Comparison of ENCODE assay signal across 25 cellular contexts in the genomic region with DNA sequence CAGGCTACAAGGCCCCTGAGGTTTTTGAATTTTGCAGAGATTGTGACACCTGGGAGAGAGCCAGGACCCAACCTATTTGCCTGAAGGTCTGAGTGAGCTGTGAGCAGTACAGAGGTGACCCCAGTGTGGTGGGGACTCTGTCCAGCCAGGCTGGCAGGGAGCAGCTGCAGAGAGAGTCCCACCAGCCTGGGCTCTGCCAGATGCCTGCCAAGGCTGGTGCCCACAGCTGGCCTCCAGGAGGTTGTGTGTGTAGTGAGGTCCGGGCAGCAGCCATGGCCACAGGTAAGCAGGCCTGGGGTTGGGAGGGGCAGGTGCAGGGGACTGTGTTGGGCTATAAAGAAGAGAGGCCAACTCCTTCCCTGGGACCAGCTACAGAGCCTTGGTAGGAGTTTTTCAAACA.
DNase-seq lines count a peak whose midpoint lies in the region; ATAC-seq lines count a peak whose summit lies in the region.
"Had no signal": no experiment of that assay in that cellular context is flagged by ENCODE, and none has a peak within 500 bp of the region (broad histone marks: within the 10 kb centered on the region; RNA-seq: fewer than 3 reads in every experiment).

No MANE protein-coding gene starts in this region.

- no peak overlapping the region for H2BK5ac ChIP-seq in neuronal stem cell (ENCODE audit: low read length)

- no peak overlapping the region for H2AK5ac ChIP-seq in neuronal stem cell (ENCODE audit: low read depth, low read length)

- no peak overlapping the region for H3K14ac ChIP-seq in neuronal stem cell (ENCODE audit: low read length)

- no peaks in the 10 kb centered on the region for H3K27me3 ChIP-seq in neuronal stem cell (ENCODE audit: control insufficient read depth in 3 of 3, insufficient read depth in 3 of 3, low read depth in 1 of 3, low read length in 3 of 3)
- H3K27me3 ChIP-seq: breast epithelium, pancreas, upper lobe of left lung had no signal

- no peak overlapping the region for H3K23ac ChIP-seq in neuronal stem cell (ENCODE audit: low read depth, low read length, poor library complexity)

- H3K9me3 Mint-ChIP-seq in stimulated activated naive CD8-positive, alpha-beta T cell treated with anti-CD3 and anti-CD28 coated beads, Interleukin-15, amount 100 ng/mL, for 72 hours = no peaks in the 10 kb centered on the region
- no peaks in the 10 kb centered on the region for H3K9me3 Mint-ChIP-seq in central memory CD8-positive, alpha-beta T cell
- H3K9me3 Mint-ChIP-seq: activated B cell treated with CpG ODN at 0.5 μM for 24 hours, naive B cell had no signal

- no peak overlapping the region for H2BK15ac ChIP-seq in neuronal stem cell (ENCODE audit: low read length)

- no peak overlapping the region for H2BK12ac ChIP-seq in neuronal stem cell (ENCODE audit: low read length)

- H4K8ac ChIP-seq in neuronal stem cell (ENCODE audit: low read depth, low read length) = no peak overlapping the region

- H3K27ac ChIP-seq in neuronal stem cell (replicated peaks; ENCODE audit: low read length) = no peak overlapping the region
- H3K27ac ChIP-seq: epithelial cell of prostate, pancreas had no signal

- no peak overlapping the region for H2BK120ac ChIP-seq in neuronal stem cell (ENCODE audit: low read depth, low read length)

- H3K4me3 Mint-ChIP-seq in stimulated activated naive CD8-positive, alpha-beta T cell treated with anti-CD3 and anti-CD28 coated beads, Interleukin-15, amount 100 ng/mL, for 72 hours = no peak overlapping the region
- no peak overlapping the region for H3K4me3 Mint-ChIP-seq in central memory CD8-positive, alpha-beta T cell
- H3K4me3 Mint-ChIP-seq: activated B cell treated with CpG ODN at 0.5 μM for 24 hours, naive B cell had no signal

- H3K18ac ChIP-seq in neuronal stem cell (ENCODE audit: low read length) = peak overlapping the region; percentile 76

- H3K36me3 ChIP-seq in neuronal stem cell (replicated peaks in 1 of 2; ENCODE audit: control insufficient read depth in 2 of 2, insufficient read depth in 2 of 2, low read length in 2 of 2) = peaks cover 8% of the 10 kb centered on the region in 2 donors
- H3K36me3 ChIP-seq: breast epithelium had no signal

- H3K4me1 Mint-ChIP-seq in stimulated activated naive CD8-positive, alpha-beta T cell treated with anti-CD3 and anti-CD28 coated beads, Interleukin-15, amount 100 ng/mL, for 72 hours = peaks cover 29% of the 10 kb centered on the region
- H3K4me1 Mint-ChIP-seq in central memory CD8-positive, alpha-beta T cell = peaks cover 23% of the 10 kb centered on the region

- no peaks in the 10 kb centered on the region for H3K27me3 Mint-ChIP-seq in stimulated activated naive CD8-positive, alpha-beta T cell treated with anti-CD3 and anti-CD28 coated beads, Interleukin-15, amount 100 ng/mL, for 72 hours
- H3K27me3 Mint-ChIP-seq in central memory CD8-positive, alpha-beta T cell = no peaks in the 10 kb centered on the region
- H3K27me3 Mint-ChIP-seq: activated B cell treated with CpG ODN at 0.5 μM for 24 hours, naive B cell had no signal

- no peaks in the 10 kb centered on the region for H3K9me3 ChIP-seq in neuronal stem cell (replicated peaks in 1 of 2; ENCODE audit: control insufficient read depth in 2 of 2, insufficient read depth in 1 of 2, low read depth in 1 of 2, low read length in 2 of 2)
- H3K9me3 ChIP-seq: breast epithelium, pancreas, SK-N-SH, upper lobe of left lung had no signal

- no CpG with 5 or more reads among the region's 1 CpG for WGBS in neuronal stem cell (ENCODE audit: extremely low coverage in 2 of 2, insufficient read length in 2 of 2, insufficient replicate concordance in 1 of 2), 2 donors

- peaks cover 3% of the 10 kb centered on the region for H3K36me3 Mint-ChIP-seq in central memory CD8-positive, alpha-beta T cell (ENCODE audit: insufficient read depth)
- H3K36me3 Mint-ChIP-seq: naive B cell had no signal

- peak overlapping the region; percentile 50 to 91 for H3K27ac Mint-ChIP-seq in stimulated activated naive CD8-positive, alpha-beta T cell treated with anti-CD3 and anti-CD28 coated beads, Interleukin-15, amount 100 ng/mL, for 72 hours
- H3K27ac Mint-ChIP-seq in central memory CD8-positive, alpha-beta T cell (ENCODE audit: low read depth) = peak overlapping the region; percentile 79
- H3K27ac Mint-ChIP-seq: activated B cell treated with CpG ODN at 0.5 μM for 24 hours had no signal

- H3K4ac ChIP-seq in neuronal stem cell (ENCODE audit: low read length) = no peak overlapping the region

- H3K4me1 ChIP-seq in neuronal stem cell (ENCODE audit: control insufficient read depth in 2 of 2, insufficient read depth in 1 of 2, low read depth in 1 of 2, low read length in 2 of 2) = peaks cover 0 to 2% of the 10 kb centered on the region in 2 donors
- H3K4me1 ChIP-seq: breast epithelium, pancreas had no signal

- H4K91ac ChIP-seq in neuronal stem cell (ENCODE audit: low read depth, low read length, poor library complexity) = no peak overlapping the region

- no peak overlapping the region for H3K9ac ChIP-seq in neuronal stem cell (ENCODE audit: low read depth, low read length, poor library complexity)
- H3K9ac ChIP-seq: SK-N-SH had no signal

- no peak overlapping the region for H3K4me2 ChIP-seq in neuronal stem cell (ENCODE audit: insufficient read depth, low read length, poor library complexity, severe bottlenecking)
- H3K4me2 ChIP-seq: SK-N-SH had no signal

- no peak overlapping the region for H2AFZ ChIP-seq in neuronal stem cell (ENCODE audit: low read length)

- DNase-seq in stimulated activated naive CD8-positive, alpha-beta T cell treated with anti-CD3 and anti-CD28 coated beads, Interleukin-15, amount 100 ng/mL, for 72 hours = no peak
- DNase-seq in stimulated activated naive CD8-positive, alpha-beta T cell treated with anti-CD3 and anti-CD28 coated beads, Interleukin-15, Interleukin-2, amounts not matched to agents 100 U/mL and 50 U/mL, for 24 hours = no peak
- DNase-seq in central memory CD8-positive, alpha-beta T cell (ENCODE audit: low spot score in 2 of 2) = no peak
- DNase-seq in neuronal stem cell (ENCODE audit: low spot score) (no peak), DMS53 treated with DMSO at 0.1 percent for 48 hours (lab: John Stamatoyannopoulos, UW; ENCODE audit: unreplicated experiment) (no peak)
- DNase-seq: activated B cell treated with CpG ODN at 0.5 μM for 24 hours; activated CD8-positive, alpha-beta memory T cell treated with anti-CD3 and anti-CD28 coated beads for 24 hours; COR-L47; foreskin fibroblast; HCEC 1CT; hypothalamus; Kasumi-1; naive B cell; NCI-H1048; NCI-H187 treated with DMSO at 0.1 percent for 48 hours; NCI-H82; SK-N-SH; stimulated activated CD4-positive, alpha-beta T cell treated with anti-CD3 and anti-CD28 coated beads, Interleukin-2, amount 100 ng/mL, for 24 hours; stimulated activated naive CD4-positive, alpha-beta T cell treated with Interleukin-2 at 50 U/mL for 16 hours; upper lobe of left lung had no signal

- H3K79me1 ChIP-seq in neuronal stem cell (ENCODE audit: low read depth, low read length) = peaks cover 10% of the 10 kb centered on the region

- no peak for ATAC-seq in stimulated activated naive CD8-positive, alpha-beta T cell treated with anti-CD3 and anti-CD28 coated beads, Interleukin-15, amount 100 ng/mL, for 72 hours
- no peak for ATAC-seq in stimulated activated naive CD8-positive, alpha-beta T cell treated with anti-CD3 and anti-CD28 coated beads, Interleukin-15, Interleukin-2, amounts not matched to agents 100 U/mL and 50 U/mL, for 24 hours
- no peak for ATAC-seq in central memory CD8-positive, alpha-beta T cell (replicated peaks; ENCODE audit: extremely low read depth, poor library complexity, severe bottlenecking)
- no peak for ATAC-seq in HG03378 (IDR thresholded peaks at IDR 0.05; ENCODE audit: unreplicated experiment)
- ATAC-seq in GM21447 (IDR thresholded peaks at IDR 0.05; ENCODE audit: unreplicated experiment) = no peak

- H3K4me3 ChIP-seq in neuronal stem cell (ENCODE audit: low read length in 2 of 2) = no peak overlapping the region
- H3K4me3 ChIP-seq: breast epithelium, pancreas, upper lobe of left lung had no signal
